ENCODE assay signal across 24 cellular contexts in genomic region chr22:48957311-48957986, GRCh38.
DNase-seq lines count a peak whose midpoint lies in the region; ATAC-seq, FAIRE-seq and TF ChIP-seq lines count a peak whose summit lies in the region.
"Had no signal": no experiment of that assay in that cellular context is flagged by ENCODE, and none has a peak within 500 bp of the region (broad histone marks: within the 10 kb centered on the region; RNA-seq: fewer than 3 reads in every experiment).

No MANE protein-coding gene starts in this region.

- H3K27ac Mint-ChIP-seq in neural progenitor cell, result no peak overlapping the region
- H3K27ac Mint-ChIP-seq: activated naive CD8-positive, alpha-beta T cell treated with anti-CD3 and anti-CD28 coated beads, Interleukin-2, amount 10 ng/mL, durations not matched to agents 7 days and 5 days; naive B cell had no signal

- H3K56ac ChIP-seq in H1 (replicated peaks; ENCODE audit: insufficient read length, low read depth, low read length), result no peak overlapping the region

- H3K9me3 ChIP-seq in H1 (ENCODE audit: insufficient read depth in 2 of 2, low read depth in 1 of 2, low read length in 1 of 2), result no peaks in the 10 kb centered on the region
- no peaks in the 10 kb centered on the region for H3K9me3 ChIP-seq in neural progenitor cell (ENCODE audit: low read depth)
- no peaks in the 10 kb centered on the region for H3K9me3 ChIP-seq in transverse colon
- H3K9me3 ChIP-seq: SJCRH30 had no signal

- peak; percentile 43 for DNase-seq in activated CD8-positive, alpha-beta memory T cell treated with anti-CD3 and anti-CD28 coated beads for 24 hours
- no peak for DNase-seq in activated CD8-positive, alpha-beta memory T cell treated with anti-CD3 and anti-CD28 coated beads, Interleukin-2, amount 50 U/mL, for 4 hours
- no peak for DNase-seq in H1 (ENCODE audit: low read depth in 1 of 2, low spot score in 2 of 2)
- DNase-seq in neural progenitor cell (ENCODE audit: low spot score), result no peak
- peak; percentile 1 for DNase-seq in transverse colon
- no peak for DNase-seq in erythroblast (lab: John Stamatoyannopoulos, UW)
- DNase-seq in OCI-M1 (lab: John Stamatoyannopoulos, UW), result no peak
- no peak for DNase-seq in omental fat pad (ENCODE audit: low spot score)
- DNase-seq: 8988T; activated naive CD8-positive, alpha-beta T cell treated with anti-CD3 and anti-CD28 coated beads, Interleukin-2, amount 10 ng/mL, durations not matched to agents 7 days and 5 days; activated T-cell treated with anti-CD3 and anti-CD28 coated beads, Interleukin-2, amount 50 U/mL, for 48 hours; AML-193; DMS79; immature natural killer cell; Karpas-422; naive B cell; NCI-H1048; NCI-H187 treated with DMSO at 0.1 percent for 48 hours; NCI-H446; SJCRH30; stimulated activated CD4-positive, alpha-beta T cell treated with anti-CD3 and anti-CD28 coated beads, Interleukin-2, amount 100 ng/mL, for 24 hours; stimulated activated naive CD4-positive, alpha-beta T cell treated with Interleukin-2 at 50 U/mL for 16 hours had no signal

- H3K4me3 Mint-ChIP-seq in neural progenitor cell, result peak overlapping the region; percentile 21
- H3K4me3 Mint-ChIP-seq: activated naive CD8-positive, alpha-beta T cell treated with anti-CD3 and anti-CD28 coated beads, Interleukin-2, amount 10 ng/mL, durations not matched to agents 7 days and 5 days; immature natural killer cell; naive B cell had no signal

- CTCF ChIA-PET in H1 (lab: Charles Lee; ENCODE audit: partially characterized antibody), result no interaction called here

- no peaks in the 10 kb centered on the region for H3F3A ChIP-seq in neural progenitor cell (ENCODE audit: low read depth)

- peak overlapping the region; percentile 48; the same call in 1 of the 2 replicates for H2BK15ac ChIP-seq in H1 (ENCODE audit: low read length)

- no peak overlapping the region for H2AFZ ChIP-seq in H1 (ENCODE audit: low read length)
- no peak overlapping the region for H2AFZ ChIP-seq in neural progenitor cell (replicated peaks)

- peaks cover 4% of the 10 kb centered on the region for H3K4me1 Mint-ChIP-seq in neural progenitor cell

- intact Hi-C loops in transverse colon (cut with DNase I; ENCODE audit: low total_unique reads), result no loop called here

- in situ Hi-C loops in transverse colon (cut with MboI; ENCODE audit: low pct_ligation_motif_present in 1 of 4, low pct_unique_long_range_greater_than_20kb in 1 of 4, low sequenced_read_pairs in 3 of 4), result no loop called here

- peaks cover 0 to 8% of the 10 kb centered on the region in 2 experiments for H4K20me1 ChIP-seq in H1 (replicated peaks in 1 of 2; ENCODE audit: control insufficient read depth in 1 of 2, insufficient read depth in 2 of 2, low read length in 2 of 2)
- no peaks in the 10 kb centered on the region for H4K20me1 ChIP-seq in neural progenitor cell (ENCODE audit: low read depth)

- H3K23ac ChIP-seq in H1 (ENCODE audit: insufficient read length), result no peak overlapping the region

- no peak overlapping the region for H2BK20ac ChIP-seq in H1 (ENCODE audit: low read length)

- no peak for TF ChIP-seq EP300 in H1 (IDR thresholded peaks at IDR 0.05; ENCODE audit: borderline replicate concordance in 1 of 2, low read depth in 2 of 2, low read length in 2 of 2)
- TF ChIP-seq EP300 in transverse colon (IDR thresholded peaks at IDR 0.05; ENCODE audit: low read depth), result no peak

- H3K79me2 ChIP-seq in H1 (ENCODE audit: control insufficient read depth in 1 of 2, insufficient read depth in 2 of 2, low read length in 2 of 2), result no peaks in the 10 kb centered on the region
- H3K79me2 ChIP-seq in neural progenitor cell (ENCODE audit: low read depth), result no peaks in the 10 kb centered on the region

- H2BK120ac ChIP-seq in H1 (replicated peaks; ENCODE audit: low read depth, low read length), result no peak overlapping the region

- no peak overlapping the region for H4K5ac ChIP-seq in H1 (ENCODE audit: insufficient read length, low read depth, low read length)

- H3K36me3 ChIP-seq in H1 (ENCODE audit: control insufficient read depth in 2 of 4, insufficient read depth in 4 of 4, low read length in 3 of 4) (no peaks in the 10 kb centered on the region; a peak in 1 of 8 replicates), neural progenitor cell (no peaks in the 10 kb centered on the region), transverse colon (no peaks in the 10 kb centered on the region)
- H3K36me3 ChIP-seq: SJCRH30 had no signal

- no peaks in the 10 kb centered on the region for H3K36me3 Mint-ChIP-seq in neural progenitor cell
- H3K36me3 Mint-ChIP-seq: brain, naive B cell had no signal

- TF ChIP-seq RAD21 in H1 (IDR thresholded peaks at IDR 0.05 in 1 of 2, conservative IDR thresholded peaks at IDR 0.05 in 1 of 2; ENCODE audit: low read depth in 2 of 2, low read length in 2 of 2), result no peak

- no peaks in the 10 kb centered on the region for H3K79me1 ChIP-seq in H1 (ENCODE audit: low read depth, low read length)

- no peak overlapping the region for H3K4me3 ChIP-seq in H1 (ENCODE audit: extremely low read depth in 1 of 4, insufficient read depth in 2 of 4, low read depth in 3 of 4, low read length in 4 of 4)
- no peak overlapping the region for H3K4me3 ChIP-seq in neural progenitor cell
- no peak overlapping the region for H3K4me3 ChIP-seq in transverse colon
- H3K4me3 ChIP-seq: SJCRH30 had no signal

- WGBS in H1 (ENCODE audit: extremely low coverage in 1 of 2, insufficient coverage in 1 of 2, insufficient read length in 1 of 2, insufficient replicate concordance in 2 of 2, low coverage in 1 of 2, low lambda C conversion rate in 2 of 2, missing lambda C conversion rate in 1 of 2), 2 experiments, result 94% methylated on average over 16 of the region's 21 CpGs; no CpG with 5 or more reads in 1 of the 2 experiments
- 88% methylated on average over 21 of the region's 21 CpGs; no CpG with 5 or more reads in 1 of the 2 donors for WGBS in transverse colon (ENCODE audit: low coverage in 1 of 2), 2 donors

- peaks cover 12% of the 10 kb centered on the region for H3K27me3 Mint-ChIP-seq in neural progenitor cell (ENCODE audit: insufficient read depth, low read depth)

- H4K91ac ChIP-seq in H1 (replicated peaks; ENCODE audit: insufficient read length, low read length), result no peak overlapping the region

- peak overlapping the region; percentile 82; the same call in 1 of the 2 replicates for H2BK12ac ChIP-seq in H1 (ENCODE audit: low read depth, low read length)

- FAIRE-seq in H1 (lab: Jason Lieb, UNC), result no peak

- H3K27ac ChIP-seq in H1 (ENCODE audit: low read depth, low read length) (no peak overlapping the region), neural progenitor cell (no peak overlapping the region), transverse colon (no peak overlapping the region)
- H3K27ac ChIP-seq: SJCRH30, VCaP had no signal

- no peak overlapping the region for H3K4me2 ChIP-seq in H1 (ENCODE audit: insufficient read depth in 1 of 2, low read depth in 2 of 2, low read length in 2 of 2)
- no peak overlapping the region for H3K4me2 ChIP-seq in neural progenitor cell

- no peaks in the 10 kb centered on the region for H3K9me3 Mint-ChIP-seq in neural progenitor cell

- H4K8ac ChIP-seq in H1 (ENCODE audit: extremely low read depth, insufficient read depth, low read length), result no peak overlapping the region

- no peak overlapping the region for H3K9ac ChIP-seq in H1 (replicated peaks in 1 of 4; ENCODE audit: extremely low read depth in 1 of 4, low read depth in 3 of 4, low read length in 3 of 4)
- no peak overlapping the region for H3K9ac ChIP-seq in neural progenitor cell

- H2BK5ac ChIP-seq in H1 (ENCODE audit: low read depth, low read length), result peak overlapping the region; percentile 54; the same call in 1 of the 2 replicates

- 0 out of 7 replicates have a peak, but pooled peaks cover 0 to 3% (median 0%) of the 10 kb centered on the region in 4 experiments for H3K27me3 ChIP-seq in H1 (replicated peaks in 1 of 4; ENCODE audit: control insufficient read depth in 3 of 4, extremely low read depth in 1 of 4, insufficient read depth in 3 of 4, low read length in 3 of 4)
- no peaks in the 10 kb centered on the region for H3K27me3 ChIP-seq in neural progenitor cell
- peaks cover 24% of the 10 kb centered on the region for H3K27me3 ChIP-seq in transverse colon

- no peak overlapping the region for H3K14ac ChIP-seq in H1 (ENCODE audit: insufficient read length)

- ATAC-seq in omental fat pad (ENCODE audit: low FRiP score), result no peak

- H3K4me1 ChIP-seq in H1 (replicated peaks in 1 of 4; ENCODE audit: control insufficient read depth in 3 of 4, insufficient read depth in 4 of 4, low read length in 3 of 4), result peaks cover 2 to 5% (median 4%) of the 10 kb centered on the region in 4 experiments; a peak in 3 of 7 replicates
- no peaks in the 10 kb centered on the region for H3K4me1 ChIP-seq in neural progenitor cell
- H3K4me1 ChIP-seq in transverse colon, result no peaks in the 10 kb centered on the region
- H3K4me1 ChIP-seq: SJCRH30 had no signal

- H3K18ac ChIP-seq in H1 (ENCODE audit: extremely low read depth, low read length), result no peak overlapping the region

- TF ChIP-seq POLR2A in H1 (IDR thresholded peaks at IDR 0.05; ENCODE audit: control extremely low read depth in 1 of 2, low read depth in 2 of 2, low read length in 2 of 2) (no peak), transverse colon (IDR thresholded peaks at IDR 0.05) (no peak), erythroblast (IDR thresholded peaks at IDR 0.05; ENCODE audit: low read length) (no peak)

- H3K23me2 ChIP-seq in H1 (ENCODE audit: low read depth, low read length), result peaks cover 11% of the 10 kb centered on the region; the same call in 1 of the 2 replicates

- H2AK5ac ChIP-seq in H1 (ENCODE audit: low read depth, low read length), result no peak overlapping the region

- TF ChIP-seq CTCF in H1 (IDR thresholded peaks at IDR 0.05; ENCODE audit: control extremely low read depth in 1 of 3, insufficient read depth in 1 of 3, low read depth in 1 of 3, low read length in 3 of 3) (no peak), neural progenitor cell (IDR thresholded peaks at IDR 0.05) (no peak), transverse colon (IDR thresholded peaks at IDR 0.05) (no peak), omental fat pad (IDR thresholded peaks at IDR 0.05) (no peak)

- POLR2A ChIA-PET in H1 (lab: Charles Lee; ENCODE audit: partially characterized antibody), result no interaction called here

- no peak overlapping the region for H3K4ac ChIP-seq in H1 (replicated peaks; ENCODE audit: insufficient read length, low read depth, low read length)

TF ChIP-seq in H1, 55 proteins besides CTCF, POLR2A, EP300 and RAD21:
- TF ChIP-seq KDM1A (IDR thresholded peaks at IDR 0.05; ENCODE audit: borderline replicate concordance, low read length), result no peak
- no peak for TF ChIP-seq SUZ12 (IDR thresholded peaks at IDR 0.05; ENCODE audit: low read length)
- no peak for TF ChIP-seq CEBPB (IDR thresholded peaks at IDR 0.05; ENCODE audit: low read depth, low read length)
- TF ChIP-seq HDAC6 (IDR thresholded peaks at IDR 0.05; ENCODE audit: low read depth, low read length), result no peak
- TF ChIP-seq RNF2 (IDR thresholded peaks at IDR 0.05; ENCODE audit: borderline replicate concordance, low read depth, low read length, missing control alignments, poor library complexity, severe bottlenecking), result no peak
- TF ChIP-seq PHF8 (conservative IDR thresholded peaks at IDR 0.05; ENCODE audit: low read depth, low read length), result no peak
TF ChIP-seq in H1: peak in this region for 0.

Comparison
In these comparisons a context has a peak if more than half of its experiments do, and no peak if none do; other contexts are left out.
1. DNase-seq: peak in activated CD8-positive, alpha-beta memory T cell treated with anti-CD3 and anti-CD28 coated beads for 24 hours (single experiment) and transverse colon (single experiment); none in activated CD8-positive, alpha-beta memory T cell treated with anti-CD3 and anti-CD28 coated beads, Interleukin-2, amount 50 U/mL, for 4 hours (single experiment), H1 (0 of 2), neural progenitor cell (single experiment), erythroblast (0 of 2), OCI-M1 (single experiment) and omental fat pad (single experiment).